ENCODE assay signal across 2 cellular contexts in the genomic region with DNA sequence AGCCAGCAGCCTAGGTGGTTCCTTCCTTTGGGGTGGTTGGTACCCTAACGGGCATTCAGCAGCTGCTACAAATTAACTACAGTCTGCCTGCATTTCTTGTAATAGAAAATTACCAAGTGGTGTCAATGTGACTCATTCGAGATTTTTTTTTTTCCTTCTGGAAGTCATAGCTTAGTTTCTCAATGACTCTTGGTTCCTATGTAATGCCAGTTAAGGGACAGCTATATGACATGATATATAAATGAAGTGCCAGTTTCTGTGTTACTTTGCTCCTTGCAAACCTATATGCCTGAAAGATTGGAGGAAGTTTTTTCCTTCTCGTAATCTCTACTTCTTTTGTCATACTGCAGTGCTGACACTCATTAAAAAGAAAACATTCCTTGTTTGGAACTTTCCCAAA.
TF ChIP-seq lines count a peak whose summit lies in the region.

No MANE protein-coding gene starts in this region.

TF ChIP-seq in IMR-90, 13 proteins besides CTCF, POLR2A, EP300 and RAD21 (continued from another document):
- TF ChIP-seq RFX5 (IDR thresholded peaks at IDR 0.05; ENCODE audit: low read depth, low read length) (no peak), MXI1 (IDR thresholded peaks at IDR 0.05; ENCODE audit: borderline replicate concordance, low read depth, low read length) (no peak), MAZ (IDR thresholded peaks at IDR 0.05; ENCODE audit: borderline replicate concordance, low read depth, low read length) (no peak), CEBPB (IDR thresholded peaks at IDR 0.05; ENCODE audit: low read depth, low read length) (no peak), MAFK (IDR thresholded peaks at IDR 0.05; ENCODE audit: low read depth, low read length) (no peak), FOS (IDR thresholded peaks at IDR 0.05; ENCODE audit: low read depth, low read length) (no peak), RCOR1 (IDR thresholded peaks at IDR 0.05; ENCODE audit: insufficient replicate concordance, low read length) (no peak), CHD1 (IDR thresholded peaks at IDR 0.05; ENCODE audit: low read depth, low read length) (no peak), BHLHE40 (IDR thresholded peaks at IDR 0.05; ENCODE audit: low read depth, low read length) (no peak), NFE2L2 (IDR thresholded peaks at IDR 0.05; ENCODE audit: low read depth, low read length) (no peak)
- TF ChIP-seq, protein P1, sequence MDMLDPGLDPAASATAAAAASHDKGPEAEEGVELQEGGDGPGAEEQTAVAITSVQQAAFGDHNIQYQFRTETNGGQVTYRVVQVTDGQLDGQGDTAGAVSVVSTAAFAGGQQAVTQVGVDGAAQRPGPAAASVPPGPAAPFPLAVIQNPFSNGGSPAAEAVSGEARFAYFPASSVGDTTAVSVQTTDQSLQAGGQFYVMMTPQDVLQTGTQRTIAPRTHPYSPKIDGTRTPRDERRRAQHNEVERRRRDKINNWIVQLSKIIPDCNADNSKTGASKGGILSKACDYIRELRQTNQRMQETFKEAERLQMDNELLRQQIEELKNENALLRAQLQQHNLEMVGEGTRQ (IDR thresholded peaks at IDR 0.05; ENCODE audit: low read depth, low read length), result no peak
- TF ChIP-seq, protein P2, sequence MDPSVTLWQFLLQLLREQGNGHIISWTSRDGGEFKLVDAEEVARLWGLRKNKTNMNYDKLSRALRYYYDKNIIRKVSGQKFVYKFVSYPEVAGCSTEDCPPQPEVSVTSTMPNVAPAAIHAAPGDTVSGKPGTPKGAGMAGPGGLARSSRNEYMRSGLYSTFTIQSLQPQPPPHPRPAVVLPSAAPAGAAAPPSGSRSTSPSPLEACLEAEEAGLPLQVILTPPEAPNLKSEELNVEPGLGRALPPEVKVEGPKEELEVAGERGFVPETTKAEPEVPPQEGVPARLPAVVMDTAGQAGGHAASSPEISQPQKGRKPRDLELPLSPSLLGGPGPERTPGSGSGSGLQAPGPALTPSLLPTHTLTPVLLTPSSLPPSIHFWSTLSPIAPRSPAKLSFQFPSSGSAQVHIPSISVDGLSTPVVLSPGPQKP (IDR thresholded peaks at IDR 0.05; ENCODE audit: borderline replicate concordance, low read depth, low read length), result no peak

TF ChIP-seq in GM12891, 5 proteins besides CTCF, POLR2A, EP300 and RAD21 (continued from another document):
- TF ChIP-seq POLR2AphosphoS5 (IDR thresholded peaks at IDR 0.05; ENCODE audit: low read depth, low read length), result no peak
- TF ChIP-seq TAF1 (IDR thresholded peaks at IDR 0.05; ENCODE audit: low read depth, low read length), result no peak
- no peak for TF ChIP-seq SPI1 (IDR thresholded peaks at IDR 0.05; ENCODE audit: low read depth, low read length)
- no peak for TF ChIP-seq PAX5 (IDR thresholded peaks at IDR 0.05; ENCODE audit: insufficient read depth, low read length, severe bottlenecking)
